Comparison of ENCODE assay signal across 15 cellular contexts in the genomic region with DNA sequence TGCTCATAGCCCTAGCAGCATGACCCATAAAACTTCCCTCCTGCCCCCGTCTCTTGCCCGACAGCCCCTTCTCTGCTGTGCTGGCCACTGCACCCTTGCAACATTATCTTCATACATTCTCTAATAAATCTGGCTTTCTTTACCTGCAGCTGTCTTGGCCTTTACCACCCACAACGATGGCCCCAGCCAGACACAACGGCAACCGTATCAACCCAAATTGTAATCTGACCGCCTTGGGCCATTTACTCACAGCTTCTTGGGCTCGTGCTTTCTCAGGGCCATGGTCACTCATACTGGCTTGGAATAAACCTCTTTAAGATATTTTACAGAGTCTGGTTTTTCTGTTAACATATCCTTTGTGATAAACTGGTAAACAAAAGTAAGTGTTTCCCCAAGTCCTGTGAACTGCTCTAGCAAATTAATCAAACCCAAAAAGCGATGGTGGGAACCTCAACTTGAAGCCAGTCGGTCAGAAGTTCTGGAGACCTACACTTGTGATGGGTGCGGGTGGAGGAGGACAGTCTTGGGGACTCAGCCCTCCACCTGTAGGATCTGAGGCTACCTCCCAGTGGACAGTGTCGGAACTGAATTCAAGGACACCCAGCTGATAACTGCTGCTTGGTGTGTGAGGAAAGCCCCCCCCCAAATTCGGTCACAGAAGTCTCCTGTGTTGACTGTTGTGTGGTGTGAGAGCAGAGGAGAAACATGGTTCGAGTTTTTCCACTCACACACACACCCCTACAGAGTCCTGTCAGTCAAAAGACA.
DNase-seq lines count a peak whose midpoint lies in the region; ATAC-seq, FAIRE-seq and TF ChIP-seq lines count a peak whose summit lies in the region.
"Had no signal": no experiment of that assay in that cellular context is flagged by ENCODE, and none has a peak within 500 bp of the region (broad histone marks: within the 10 kb centered on the region; RNA-seq: fewer than 3 reads in every experiment).

No MANE protein-coding gene starts in this region.

- CTCF ChIA-PET in activated CD4-positive, alpha-beta T cell treated with anti-CD3 and anti-CD28 coated beads, Interleukin-2, amount 10 ng/mL, durations not matched to agents 7 days and 5 days (lab: Charles Lee): interaction anchor here (0.6 to 2.7 kb wide), 22 partner anchors 8 to 454 kb away, joined by 3 to 24 read pairs (median 4); a partner anchor contains a TSS

- no peak overlapping the region for H3K4me3 Mint-ChIP-seq in activated CD4-positive, alpha-beta T cell treated with anti-CD3 and anti-CD28 coated beads, Interleukin-2, amount 10 ng/mL, durations not matched to agents 7 days and 5 days
- no peak overlapping the region for H3K4me3 Mint-ChIP-seq in activated CD4-positive, alpha-beta T cell treated with anti-CD3 and anti-CD28 coated beads, Interleukin-2, amount 10 ng/mL, durations not matched to agents 24 days and 14 days
- H3K4me3 Mint-ChIP-seq in H9: no peak overlapping the region
- H3K4me3 Mint-ChIP-seq in astrocyte (ENCODE audit: unreplicated experiment): no peak overlapping the region
- no peak overlapping the region for H3K4me3 Mint-ChIP-seq in neural progenitor cell
- H3K4me3 Mint-ChIP-seq in T-helper 17 cell: no peak overlapping the region
- H3K4me3 Mint-ChIP-seq: stimulated activated effector memory CD8-positive, alpha-beta T cell treated with anti-CD3 and anti-CD28 coated beads, Interleukin-12 subunit alpha, Interleukin-12 subunit beta, amount 100 ng/mL, for 72 hours had no signal

- H2BK15ac ChIP-seq in H9 (ENCODE audit: low read depth, low read length) (no peak overlapping the region), mesenchymal stem cell (ENCODE audit: low read depth, poor library complexity, severe bottlenecking) (no peak overlapping the region)

- H3K9me3 ChIP-seq in H9 (ENCODE audit: control insufficient read depth, low read depth, low read length): no peaks in the 10 kb centered on the region
- H3K9me3 ChIP-seq in astrocyte (ENCODE audit: insufficient read depth, low read depth, low read length): no peaks in the 10 kb centered on the region
- no peaks in the 10 kb centered on the region for H3K9me3 ChIP-seq in neural progenitor cell (ENCODE audit: low read depth)
- no peaks in the 10 kb centered on the region for H3K9me3 ChIP-seq in mesenchymal stem cell (ENCODE audit: control insufficient read depth, low read length)
- no peaks in the 10 kb centered on the region for H3K9me3 ChIP-seq in T-helper 17 cell (ENCODE audit: control insufficient read depth, low read length, poor library complexity, severe bottlenecking)
- H3K9me3 ChIP-seq: adrenal gland, esophagus squamous epithelium had no signal

- no peak overlapping the region for H3K56ac ChIP-seq in H9 (ENCODE audit: insufficient read length, low read depth, low read length)

- no peak overlapping the region for H3K9ac ChIP-seq in H9 (ENCODE audit: extremely low read depth, insufficient read length, low read length)
- no peak overlapping the region for H3K9ac ChIP-seq in astrocyte (ENCODE audit: low read length)
- H3K9ac ChIP-seq in neural progenitor cell: no peak overlapping the region
- H3K9ac ChIP-seq in mesenchymal stem cell (ENCODE audit: low read length): no peak overlapping the region

- H3K79me1 ChIP-seq in H9 (ENCODE audit: insufficient read depth, low read depth, low read length, poor library complexity, severe bottlenecking): no peaks in the 10 kb centered on the region
- H3K79me1 ChIP-seq in mesenchymal stem cell (replicated peaks; ENCODE audit: low read length, poor library complexity, severe bottlenecking): peaks cover 3% of the 10 kb centered on the region

- peak; percentile 40; the same call in 2 of the 3 replicates for TF ChIP-seq CTCF in H9 (conservative IDR thresholded peaks at IDR 0.05)
- TF ChIP-seq CTCF in astrocyte (IDR thresholded peaks at IDR 0.05; ENCODE audit: insufficient read depth, low read depth, low read length): peak; percentile 14
- peak; percentile 14 for TF ChIP-seq CTCF in neural progenitor cell (IDR thresholded peaks at IDR 0.05)

- H3K23ac ChIP-seq in H9 (ENCODE audit: insufficient read length, low read depth, low read length): no peak overlapping the region
- no peak overlapping the region for H3K23ac ChIP-seq in mesenchymal stem cell (ENCODE audit: low read length in 2 of 2)

- H3K27me3 Mint-ChIP-seq in activated CD4-positive, alpha-beta T cell treated with anti-CD3 and anti-CD28 coated beads, Interleukin-2, amount 10 ng/mL, durations not matched to agents 7 days and 5 days: no peaks in the 10 kb centered on the region
- peaks cover 3% of the 10 kb centered on the region for H3K27me3 Mint-ChIP-seq in activated CD4-positive, alpha-beta T cell treated with anti-CD3 and anti-CD28 coated beads, Interleukin-2, amount 10 ng/mL, durations not matched to agents 24 days and 14 days
- H3K27me3 Mint-ChIP-seq in H9 (ENCODE audit: low read depth): no peaks in the 10 kb centered on the region
- no peaks in the 10 kb centered on the region for H3K27me3 Mint-ChIP-seq in astrocyte (ENCODE audit: low read depth, unreplicated experiment)
- peaks cover 5% of the 10 kb centered on the region for H3K27me3 Mint-ChIP-seq in neural progenitor cell (ENCODE audit: insufficient read depth, low read depth)
- peaks cover 10% of the 10 kb centered on the region for H3K27me3 Mint-ChIP-seq in T-helper 17 cell

- H3K18ac ChIP-seq in H9 (ENCODE audit: insufficient read length, low read depth, low read length) (no peak overlapping the region), mesenchymal stem cell (ENCODE audit: low read depth in 1 of 2, low read length in 2 of 2) (no peak overlapping the region)

- POLR2A ChIA-PET in activated CD4-positive, alpha-beta T cell treated with anti-CD3 and anti-CD28 coated beads, Interleukin-2, amount 10 ng/mL, durations not matched to agents 7 days and 5 days (lab: Charles Lee): interaction anchor here (1.0 kb wide), 1 partner anchor 133 kb away, joined by 3 read pairs; no protein-coding TSS in a partner anchor

- H3K27ac Mint-ChIP-seq in activated CD4-positive, alpha-beta T cell treated with anti-CD3 and anti-CD28 coated beads, Interleukin-2, amount 10 ng/mL, durations not matched to agents 7 days and 5 days: no peak overlapping the region
- no peak overlapping the region for H3K27ac Mint-ChIP-seq in activated CD4-positive, alpha-beta T cell treated with anti-CD3 and anti-CD28 coated beads, Interleukin-2, amount 10 ng/mL, durations not matched to agents 24 days and 14 days
- H3K27ac Mint-ChIP-seq in H9: peak overlapping the region in 2 of 3 experiments; percentile 58 to 59; a peak in 2 of 7 replicates
- H3K27ac Mint-ChIP-seq in astrocyte (ENCODE audit: unreplicated experiment): no peak overlapping the region
- no peak overlapping the region for H3K27ac Mint-ChIP-seq in neural progenitor cell
- H3K27ac Mint-ChIP-seq in T-helper 17 cell: no peak overlapping the region

- H3K4me3 ChIP-seq in astrocyte (ENCODE audit: insufficient read depth, low read depth, low read length): no peak overlapping the region
- H3K4me3 ChIP-seq in neural progenitor cell: no peak overlapping the region
- H3K4me3 ChIP-seq in mesenchymal stem cell (ENCODE audit: insufficient read depth in 1 of 2, low read depth in 1 of 2, low read length in 2 of 2): no peak overlapping the region
- H3K4me3 ChIP-seq: adrenal gland, esophagus squamous epithelium had no signal

- H3K4me1 Mint-ChIP-seq in activated CD4-positive, alpha-beta T cell treated with anti-CD3 and anti-CD28 coated beads, Interleukin-2, amount 10 ng/mL, durations not matched to agents 7 days and 5 days: peaks cover 35% of the 10 kb centered on the region
- H3K4me1 Mint-ChIP-seq in activated CD4-positive, alpha-beta T cell treated with anti-CD3 and anti-CD28 coated beads, Interleukin-2, amount 10 ng/mL, durations not matched to agents 24 days and 14 days: peaks cover 23% of the 10 kb centered on the region
- H3K4me1 Mint-ChIP-seq in H9: peaks cover 6 to 10% of the 10 kb centered on the region in 2 experiments; a peak in 3 of 4 replicates
- peaks cover 11% of the 10 kb centered on the region for H3K4me1 Mint-ChIP-seq in astrocyte (ENCODE audit: low read depth, unreplicated experiment)
- H3K4me1 Mint-ChIP-seq in neural progenitor cell: peaks cover 22% of the 10 kb centered on the region
- H3K4me1 Mint-ChIP-seq in T-helper 17 cell: peaks cover 17% of the 10 kb centered on the region

- H4K91ac ChIP-seq in H9 (ENCODE audit: insufficient read length, low read depth, low read length) (no peak overlapping the region), mesenchymal stem cell (ENCODE audit: low read length) (no peak overlapping the region)

- no peaks in the 10 kb centered on the region for H3K4me1 ChIP-seq in H9 (ENCODE audit: insufficient read depth, low read length)
- peaks cover 20% of the 10 kb centered on the region for H3K4me1 ChIP-seq in astrocyte (ENCODE audit: insufficient read depth, low read length)
- H3K4me1 ChIP-seq in neural progenitor cell: peaks cover 17% of the 10 kb centered on the region
- peaks cover 6% of the 10 kb centered on the region for H3K4me1 ChIP-seq in mesenchymal stem cell (ENCODE audit: control insufficient read depth, insufficient read depth, low read depth, low read length)

- no peak overlapping the region for H2BK5ac ChIP-seq in H9 (ENCODE audit: insufficient read length, low read length)
- H2BK5ac ChIP-seq in mesenchymal stem cell (ENCODE audit: low read depth, low read length, poor library complexity, severe bottlenecking): no peak overlapping the region

- H2AK5ac ChIP-seq in H9 (ENCODE audit: insufficient read length, low read length) (no peak overlapping the region), mesenchymal stem cell (ENCODE audit: low read length, severe bottlenecking) (no peak overlapping the region)

- H3F3A ChIP-seq in neural progenitor cell (ENCODE audit: low read depth): no peaks in the 10 kb centered on the region

- H2BK12ac ChIP-seq in H9 (ENCODE audit: insufficient read length, low read depth, low read length) (no peak overlapping the region), mesenchymal stem cell (ENCODE audit: low read length in 2 of 2) (no peak overlapping the region)

- H2AFZ ChIP-seq in H9 (ENCODE audit: low read length) (no peak overlapping the region), astrocyte (ENCODE audit: low read depth, low read length) (no peak overlapping the region), neural progenitor cell (replicated peaks) (no peak overlapping the region), mesenchymal stem cell (ENCODE audit: low read depth, low read length) (no peak overlapping the region)

- H3K4me2 ChIP-seq in H9 (ENCODE audit: insufficient read depth, insufficient read length, low read length) (no peak overlapping the region), astrocyte (ENCODE audit: low read length) (no peak overlapping the region), neural progenitor cell (no peak overlapping the region), mesenchymal stem cell (ENCODE audit: low read length, poor library complexity, severe bottlenecking) (no peak overlapping the region)

- intact Hi-C loops in activated CD4-positive, alpha-beta T cell treated with anti-CD3 and anti-CD28 coated beads, Interleukin-2, amount 10 ng/mL, durations not matched to agents 24 days and 14 days (cut with micrococcal nuclease): loop anchor here (1.0 kb wide), 3 partner anchors 18 to 190 kb away; no protein-coding TSS in a partner anchor
- intact Hi-C loops in Right ventricle myocardium inferior (cut with DNase I): loop anchor here (1.0 kb wide), 1 partner anchor 96 kb away; a partner anchor contains a TSS

- H3T11ph ChIP-seq in H9 (ENCODE audit: low read length): no peak overlapping the region

- DNase-seq in activated CD4-positive, alpha-beta T cell treated with anti-CD3 and anti-CD28 coated beads, Interleukin-2, amount 10 ng/mL, durations not matched to agents 7 days and 5 days: peak; percentile 5
- DNase-seq in activated CD4-positive, alpha-beta T cell treated with anti-CD3 and anti-CD28 coated beads, Interleukin-2, amount 10 ng/mL, durations not matched to agents 24 days and 14 days: no peak
- no peak for DNase-seq in H9
- no peak for DNase-seq in astrocyte (ENCODE audit: low read depth)
- no peak for DNase-seq in neural progenitor cell (ENCODE audit: low spot score)
- no peak for DNase-seq in Right ventricle myocardium inferior (ENCODE audit: missing footprints)
- DNase-seq in mesenchymal stem cell: no peak
- DNase-seq in T-helper 17 cell: no peak
- DNase-seq: activated T-cell treated with anti-CD3 and anti-CD28 coated beads, Interleukin-2, amount 50 U/mL, for 48 hours; esophagus squamous epithelium; nucleus accumbens had no signal

- H4K5ac ChIP-seq in H9 (ENCODE audit: insufficient read length, low read depth, low read length): no peak overlapping the region

- ATAC-seq in Right ventricle myocardium inferior (no peak), T-helper 17 cell (no peak)

- H2BK20ac ChIP-seq in H9 (ENCODE audit: low read depth, low read length, poor library complexity, severe bottlenecking): no peak overlapping the region

- H4K20me1 ChIP-seq in H9 (ENCODE audit: control insufficient read depth, insufficient read depth, insufficient read length): no peaks in the 10 kb centered on the region
- no peaks in the 10 kb centered on the region for H4K20me1 ChIP-seq in astrocyte (ENCODE audit: insufficient read depth, low read length)
- H4K20me1 ChIP-seq in neural progenitor cell (ENCODE audit: low read depth): peaks cover 3% of the 10 kb centered on the region

- H4K8ac ChIP-seq in H9 (replicated peaks; ENCODE audit: insufficient read length, low read depth, low read length) (no peak overlapping the region), mesenchymal stem cell (ENCODE audit: low read length) (no peak overlapping the region)

- no peak for FAIRE-seq in astrocyte (lab: Jason Lieb, UNC)
- FAIRE-seq: colon, D721Med had no signal

- H3K9me3 Mint-ChIP-seq in activated CD4-positive, alpha-beta T cell treated with anti-CD3 and anti-CD28 coated beads, Interleukin-2, amount 10 ng/mL, durations not matched to agents 7 days and 5 days: no peaks in the 10 kb centered on the region
- H3K9me3 Mint-ChIP-seq in activated CD4-positive, alpha-beta T cell treated with anti-CD3 and anti-CD28 coated beads, Interleukin-2, amount 10 ng/mL, durations not matched to agents 24 days and 14 days: no peaks in the 10 kb centered on the region
- no peaks in the 10 kb centered on the region for H3K9me3 Mint-ChIP-seq in H9
- peaks cover 2% of the 10 kb centered on the region for H3K9me3 Mint-ChIP-seq in astrocyte (ENCODE audit: unreplicated experiment)
- H3K9me3 Mint-ChIP-seq in neural progenitor cell: no peaks in the 10 kb centered on the region
- H3K9me3 Mint-ChIP-seq: stimulated activated effector memory CD8-positive, alpha-beta T cell treated with anti-CD3 and anti-CD28 coated beads, Interleukin-12 subunit alpha, Interleukin-12 subunit beta, amount 100 ng/mL, for 72 hours had no signal

- H3K14ac ChIP-seq in H9 (ENCODE audit: insufficient read depth, low read length) (no peak overlapping the region), mesenchymal stem cell (ENCODE audit: low read length in 2 of 2) (no peak overlapping the region)

- H3K4ac ChIP-seq in H9 (ENCODE audit: low read depth, low read length) (no peak overlapping the region), mesenchymal stem cell (ENCODE audit: low read depth in 1 of 2, low read length in 2 of 2) (no peak overlapping the region)

- H2BK120ac ChIP-seq in H9 (ENCODE audit: low read depth, low read length, poor library complexity, severe bottlenecking): no peak overlapping the region
- H2BK120ac ChIP-seq in mesenchymal stem cell (ENCODE audit: low read depth, low read length): no peak overlapping the region

- no peaks in the 10 kb centered on the region for H3K36me3 Mint-ChIP-seq in activated CD4-positive, alpha-beta T cell treated with anti-CD3 and anti-CD28 coated beads, Interleukin-2, amount 10 ng/mL, durations not matched to agents 7 days and 5 days (ENCODE audit: low read depth)
- H3K36me3 Mint-ChIP-seq in activated CD4-positive, alpha-beta T cell treated with anti-CD3 and anti-CD28 coated beads, Interleukin-2, amount 10 ng/mL, durations not matched to agents 24 days and 14 days (ENCODE audit: low read depth): no peaks in the 10 kb centered on the region
- H3K36me3 Mint-ChIP-seq in H9 (ENCODE audit: insufficient read depth in 1 of 3, low read depth in 3 of 3) (peaks cover 10 to 15% (median 13%) of the 10 kb centered on the region in 3 experiments; a peak in 6 of 7 replicates), astrocyte (ENCODE audit: low read depth, unreplicated experiment) (peaks cover 12% of the 10 kb centered on the region), neural progenitor cell (peaks cover 22% of the 10 kb centered on the region), T-helper 17 cell (ENCODE audit: low read depth) (no peaks in the 10 kb centered on the region)
- H3K36me3 Mint-ChIP-seq: stimulated activated effector memory CD8-positive, alpha-beta T cell treated with anti-CD3 and anti-CD28 coated beads, Interleukin-12 subunit alpha, Interleukin-12 subunit beta, amount 100 ng/mL, for 72 hours had no signal

- no peaks in the 10 kb centered on the region for H3K27me3 ChIP-seq in H9 (ENCODE audit: insufficient read depth, low read length)
- no peaks in the 10 kb centered on the region for H3K27me3 ChIP-seq in astrocyte (ENCODE audit: insufficient read depth, low read length)
- H3K27me3 ChIP-seq in neural progenitor cell: no peaks in the 10 kb centered on the region
- no peaks in the 10 kb centered on the region for H3K27me3 ChIP-seq in mesenchymal stem cell (ENCODE audit: control insufficient read depth in 1 of 2, insufficient read depth in 1 of 2, low read length in 2 of 2)
- H3K27me3 ChIP-seq: adrenal gland, esophagus squamous epithelium had no signal

- H3K36me3 ChIP-seq in astrocyte (ENCODE audit: insufficient read depth, low read length) (no peaks in the 10 kb centered on the region), neural progenitor cell (no peaks in the 10 kb centered on the region), mesenchymal stem cell (ENCODE audit: control insufficient read depth in 1 of 2, insufficient read depth in 2 of 2, low read depth in 1 of 2, low read length in 2 of 2) (peaks cover 0 to 6% of the 10 kb centered on the region in 2 experiments)
- H3K36me3 ChIP-seq: adrenal gland, esophagus squamous epithelium had no signal

- H3K79me2 ChIP-seq in H9 (ENCODE audit: insufficient read depth, low read length) (no peaks in the 10 kb centered on the region), astrocyte (ENCODE audit: insufficient read depth, low read length) (no peaks in the 10 kb centered on the region), neural progenitor cell (ENCODE audit: low read depth) (no peaks in the 10 kb centered on the region)

- no CpG with 5 or more reads among the region's 13 CpGs for WGBS in H9 (ENCODE audit: extremely low coverage, insufficient read length, low lambda C conversion rate)
- 92% methylated on average over 10 of the region's 13 CpGs for WGBS in mesenchymal stem cell

- H3K23me2 ChIP-seq in H9 (ENCODE audit: insufficient read length, low read depth, low read length, poor library complexity, severe bottlenecking): no peaks in the 10 kb centered on the region

- H3K27ac ChIP-seq in H9 (ENCODE audit: insufficient read length, low read depth, low read length) (no peak overlapping the region), astrocyte (ENCODE audit: low read depth, low read length) (no peak overlapping the region), neural progenitor cell (no peak overlapping the region), mesenchymal stem cell (ENCODE audit: low read length, poor library complexity, severe bottlenecking) (no peak overlapping the region)
- H3K27ac ChIP-seq: adrenal gland, esophagus squamous epithelium had no signal

Comparison
In these comparisons a context has a peak if more than half of its experiments do, and no peak if none do; other contexts are left out.
1. H3K27ac Mint-ChIP-seq: peak in H9 (2 of 3); none in activated CD4-positive, alpha-beta T cell treated with anti-CD3 and anti-CD28 coated beads, Interleukin-2, amount 10 ng/mL, durations not matched to agents 7 days and 5 days (single experiment), activated CD4-positive, alpha-beta T cell treated with anti-CD3 and anti-CD28 coated beads, Interleukin-2, amount 10 ng/mL, durations not matched to agents 24 days and 14 days (single experiment), astrocyte (single experiment), neural progenitor cell (single experiment) and T-helper 17 cell (single experiment).
2. Peak in every context shown above with its lines, with median percentiles within 50 percentile points of each other: CTCF ChIP-seq.